Comparison of ENCODE assay signal across 12 cellular contexts in genomic region chr2:11698009-11698922, GRCh38. TPM values are rescaled to one million over a fixed set of nuclear protein-coding genes. Genes with fewer than 3 reads are reported as not detected.
A peak's percentile ranks its signal among the peaks of the same experiment; 100 is the strongest.
DNase-seq lines count a peak whose midpoint lies in the region; ATAC-seq, FAIRE-seq and TF ChIP-seq lines count a peak whose summit lies in the region.
"Had no signal": no experiment of that assay in that cellular context is flagged by ENCODE, and none has a peak within 500 bp of the region (broad histone marks: within the 10 kb centered on the region; RNA-seq: fewer than 3 reads in every experiment).

No MANE protein-coding gene starts in this region.

- WGBS in pancreas, 2 donors: 66 to 74% methylated on average over 24 of the region's 24 CpGs

- peak overlapping the region; percentile 25 for H3K27ac Mint-ChIP-seq in glutamatergic neuron (ENCODE audit: unreplicated experiment)
- H3K27ac Mint-ChIP-seq: activated T-helper 2 cell treated with anti-CD3 and anti-CD28 coated beads, Interferon-gamma antibody, Interleukin-2, Interleukin-4, amounts not matched to agents 10 μg/mL and 5 μg/mL and 100 μg/mL, durations not matched to agents 14 hours and 24 hours and 36 hours; CD8-positive, alpha-beta T cell had no signal

- H3K27ac ChIP-seq in pancreas: peak overlapping the region in 2 of 4 donors; percentile 19 to 49
- no peak overlapping the region for H3K27ac ChIP-seq in effector memory CD4-positive, alpha-beta T cell (ENCODE audit: insufficient read depth, low read length, poor library complexity, severe bottlenecking)
- H3K27ac ChIP-seq: epithelial cell of prostate had no signal

- no peaks in the 10 kb centered on the region for H3K36me3 ChIP-seq in BE2C
- H3K36me3 ChIP-seq in pancreas: no peaks in the 10 kb centered on the region
- no peaks in the 10 kb centered on the region for H3K36me3 ChIP-seq in effector memory CD4-positive, alpha-beta T cell (ENCODE audit: control insufficient read depth, insufficient read depth, low read length)

- H3K4me3 Mint-ChIP-seq in glutamatergic neuron (ENCODE audit: unreplicated experiment): no peak overlapping the region
- H3K4me3 Mint-ChIP-seq: CD8-positive, alpha-beta T cell; nephron progenitor cell had no signal

- DNase-seq in BE2C (peak; percentile 56), SHP77 (lab: John Stamatoyannopoulos, UW) (peak; percentile 26 to 56), glutamatergic neuron (peak; percentile 43), pancreas (no peak), NCI-H2171 (lab: John Stamatoyannopoulos, UW) (no peak)
- no peak for DNase-seq in effector memory CD4-positive, alpha-beta T cell
- DNase-seq: CD8-positive, alpha-beta T cell had no signal

- FAIRE-seq in pancreas (lab: Jason Lieb, UNC): no peak

- peak; percentile 47 to 69 (median 58) for ATAC-seq in pancreas
- no peak for ATAC-seq in HG03139 (IDR thresholded peaks at IDR 0.05; ENCODE audit: unreplicated experiment)
- no peak for ATAC-seq in HG03457 (IDR thresholded peaks at IDR 0.05; ENCODE audit: unreplicated experiment)
- ATAC-seq: CD8-positive, alpha-beta T cell had no signal

- intact Hi-C loops in pancreas (cut with DNase I): loop anchor here in 1 of 3 donors (5.0 kb wide), 1 partner anchor 84 kb away; no protein-coding TSS in a partner anchor

- no peak for TF ChIP-seq CTCF in BE2C (IDR thresholded peaks at IDR 0.05; ENCODE audit: low read depth, low read length)
- TF ChIP-seq CTCF in glutamatergic neuron (IDR thresholded peaks at IDR 0.05; ENCODE audit: partially characterized antibody, unreplicated experiment): no peak
- no peak for TF ChIP-seq CTCF in pancreas (IDR thresholded peaks at IDR 0.05)

- H3K9me3 Mint-ChIP-seq in glutamatergic neuron (ENCODE audit: unreplicated experiment): peaks cover 5% of the 10 kb centered on the region
- H3K9me3 Mint-ChIP-seq: activated T-helper 2 cell treated with anti-CD3 and anti-CD28 coated beads, Interferon-gamma antibody, Interleukin-2, Interleukin-4, amounts not matched to agents 10 μg/mL and 5 μg/mL and 100 μg/mL, durations not matched to agents 14 hours and 24 hours and 36 hours; CD8-positive, alpha-beta T cell; nephron progenitor cell had no signal

- no peak overlapping the region for H3K4me3 ChIP-seq in BE2C (ENCODE audit: low read depth, low read length)
- H3K4me3 ChIP-seq in pancreas: no peak overlapping the region
- H3K4me3 ChIP-seq in effector memory CD4-positive, alpha-beta T cell (ENCODE audit: insufficient read depth, low read depth, low read length, poor library complexity, severe bottlenecking): no peak overlapping the region

- no peaks in the 10 kb centered on the region for H3K36me3 Mint-ChIP-seq in glutamatergic neuron (ENCODE audit: unreplicated experiment)
- H3K36me3 Mint-ChIP-seq: CD8-positive, alpha-beta T cell had no signal

- peaks cover 42% of the 10 kb centered on the region for H3K4me1 ChIP-seq in BE2C
- no peaks in the 10 kb centered on the region for H3K4me1 ChIP-seq in pancreas
- no peaks in the 10 kb centered on the region for H3K4me1 ChIP-seq in effector memory CD4-positive, alpha-beta T cell (ENCODE audit: control insufficient read depth, insufficient read depth, low read length, poor library complexity, severe bottlenecking)

- peaks cover 18% of the 10 kb centered on the region for H3K4me1 Mint-ChIP-seq in glutamatergic neuron (ENCODE audit: low read depth, unreplicated experiment)

- no peaks in the 10 kb centered on the region for H3K9me3 ChIP-seq in BE2C
- no peaks in the 10 kb centered on the region for H3K9me3 ChIP-seq in pancreas
- no peaks in the 10 kb centered on the region for H3K9me3 ChIP-seq in effector memory CD4-positive, alpha-beta T cell (ENCODE audit: control insufficient read depth, low read length)

- no peaks in the 10 kb centered on the region for H3K27me3 ChIP-seq in BE2C
- no peaks in the 10 kb centered on the region for H3K27me3 ChIP-seq in pancreas
- H3K27me3 ChIP-seq in effector memory CD4-positive, alpha-beta T cell (replicated peaks; ENCODE audit: control insufficient read depth, insufficient read depth, low read length, poor library complexity, severe bottlenecking): no peaks in the 10 kb centered on the region

- H3K27me3 Mint-ChIP-seq in glutamatergic neuron (ENCODE audit: unreplicated experiment): no peaks in the 10 kb centered on the region

RNA-seq across cellular contexts. Expression of gene NTSR2, which starts 28.3 kb away (rescaled TPM):
- not detected for polyA plus RNA-seq in BE2C (2012; ENCODE audit: insufficient read depth, insufficient read length, low read depth)
- total RNA-seq in glutamatergic neuron (ENCODE audit: unreplicated experiment) (not detected), pancreas (not detected)
- not detected for polyA plus RNA-seq in pancreas
- total RNA-seq: activated T-helper 2 cell treated with anti-CD3 and anti-CD28 coated beads, Interferon-gamma antibody, Interleukin-2, Interleukin-4, amounts not matched to agents 10 μg/mL and 5 μg/mL and 100 μg/mL, durations not matched to agents 14 hours and 24 hours and 36 hours; CD8-positive, alpha-beta T cell had no signal

RNA-seq across cellular contexts. Expression of gene LPIN1, which starts 48.2 kb away (rescaled TPM):
- 89.6 TPM for polyA plus RNA-seq in BE2C (2012; ENCODE audit: insufficient read depth, insufficient read length, low read depth)
- total RNA-seq in glutamatergic neuron (ENCODE audit: unreplicated experiment) (142 TPM), pancreas (10 to 100 TPM in 3 of 6 donors, 1 to 10 TPM in 3; 7.4 to 16.5 (median 10.0) TPM)
- 1 to 10 TPM; 7.7 to 10.0 TPM for polyA plus RNA-seq in pancreas

Comparison
In these comparisons a context has a peak if more than half of its experiments do, and no peak if none do; other contexts are left out.
1. DNase-seq: peak in BE2C (single experiment), SHP77 (2 of 2) and glutamatergic neuron (single experiment); none in pancreas (0 of 6), effector memory CD4-positive, alpha-beta T cell (0 of 3) and NCI-H2171 (single experiment).
2. ATAC-seq: peak in pancreas (4 of 4); none in HG03139 (single experiment) and HG03457 (single experiment).